ENCODE assay signal across 8 cellular contexts in the genomic region with DNA sequence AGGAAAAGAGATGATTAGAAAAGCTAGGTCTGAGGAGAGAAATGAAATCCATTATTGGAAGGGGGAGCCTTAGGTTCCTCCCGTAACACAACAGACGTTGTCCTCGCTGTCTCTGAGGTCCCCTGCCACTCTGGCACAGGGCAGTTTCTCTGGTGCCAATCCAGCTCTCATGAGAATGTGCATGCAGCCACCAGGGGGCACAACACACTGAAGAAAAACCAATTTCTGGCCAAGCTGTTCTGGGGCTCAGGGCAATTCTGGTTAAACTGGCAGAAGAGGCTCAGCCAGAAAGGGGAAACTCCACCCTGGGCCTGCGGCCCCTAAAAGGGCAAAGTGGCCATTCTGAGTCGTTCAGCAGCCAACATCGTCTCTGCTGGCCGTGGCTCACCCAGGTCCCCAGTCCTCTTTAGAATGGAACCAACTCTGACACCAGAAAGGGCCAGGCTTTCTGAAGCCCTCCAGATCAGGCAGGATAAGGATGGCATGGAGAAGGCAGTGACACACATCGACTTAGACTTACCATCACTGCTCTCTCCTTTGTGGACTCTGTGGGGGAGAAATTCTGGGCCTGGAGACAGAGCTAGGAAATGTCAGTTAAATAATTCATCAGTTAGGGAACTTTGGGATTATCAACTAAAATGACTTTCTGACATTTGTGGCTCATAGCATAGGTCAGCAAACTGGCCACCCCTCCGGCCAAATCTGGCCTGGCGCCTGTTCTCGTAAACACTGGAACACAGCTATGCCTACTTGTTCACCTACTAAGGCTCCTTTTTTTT. TPM values are rescaled to one million over a fixed set of nuclear protein-coding genes. Genes with fewer than 3 reads are reported as not detected.
A peak's percentile ranks its signal among the peaks of the same experiment; 100 is the strongest.
DNase-seq lines count a peak whose midpoint lies in the region; ATAC-seq and TF ChIP-seq lines count a peak whose summit lies in the region.

No MANE protein-coding gene starts in this region.

- peak; percentile 85 for TF ChIP-seq CTCF in AG09319 (IDR thresholded peaks at IDR 0.05; ENCODE audit: low read depth, low read length)

- DNase-seq in AG09319 (ENCODE audit: extremely low read depth, low read depth) (peak; percentile 39), NCI-H345 (lab: John Stamatoyannopoulos, UW) (peak; percentile 65), cerebellar nuclear complex (lab: John Stamatoyannopoulos, UW) (peak; percentile 39 to 63), left colon (peak; percentile 75 to 90)
- DNase-seq in activated CD4-positive, alpha-beta T cell treated with anti-CD3 and anti-CD28 coated beads for 24 hours (ENCODE audit: low read depth in 2 of 2) = peak; percentile 64 to 75
- peak; percentile 81 to 83 for DNase-seq in stimulated activated CD4-positive, alpha-beta T cell treated with anti-CD3 and anti-CD28 coated beads, Interleukin-2, amount 100 ng/mL, for 24 hours

- peak; percentile 79 for ATAC-seq in GM18873 (IDR thresholded peaks at IDR 0.05; ENCODE audit: low FRiP score, unreplicated experiment)
- ATAC-seq in HG03139 (IDR thresholded peaks at IDR 0.05; ENCODE audit: unreplicated experiment) = peak; percentile 87
- ATAC-seq in left colon = peak; percentile 87

- intact Hi-C loops in left colon (cut with DNase I, micrococcal nuclease) = loop anchor here (5.0 to 10.0 kb wide), 2 partner anchors 92 to 95 kb away; no protein-coding TSS in a partner anchor

RNA-seq across cellular contexts. Expression of gene GOLPH3, which starts 58.5 kb away (rescaled TPM):
- 100 to 1,000 TPM; 123 to 131 TPM for total RNA-seq in left colon

Comparison
In these comparisons a context has a peak if more than half of its experiments do, and no peak if none do; other contexts are left out.
1. Peak in every context shown above with its lines: DNase-seq and ATAC-seq.